In genomic region chr9:13791816-13792215, GRCh38 we compare ENCODE assay signal across 19 cellular contexts.
"Had no signal": no experiment of that assay in that cellular context is flagged by ENCODE, and none has a peak within 500 bp of the region (broad histone marks: within the 10 kb centered on the region; RNA-seq: fewer than 3 reads in every experiment).

No MANE protein-coding gene starts in this region.

- H3K27ac ChIP-seq: breast epithelium, esophagus squamous epithelium, heart right ventricle, tibial artery, WERI-Rb-1 had no signal

- FAIRE-seq: astrocyte, urothelium cell line had no signal

- DNase-seq: activated CD4-positive, alpha-beta T cell treated with anti-CD3 and anti-CD28 coated beads for 1 hour; activated effector memory CD4-positive, alpha-beta T cell treated with anti-CD3 and anti-CD28 coated beads, Interleukin-2, amount 50 U/mL, for 16 hours; activated T-cell treated with anti-CD3 and anti-CD28 coated beads, Interleukin-2, amount 50 U/mL, for 72 hours; cerebellar nuclear complex; effector CD4-positive, alpha-beta T cell; esophagus squamous epithelium; heart right ventricle; mesenchymal stem cell; natural killer cell; retina; stimulated activated CD4-positive, alpha-beta T cell treated with anti-CD3 and anti-CD28 coated beads, Interleukin-12 subunit alpha, Interleukin-12 subunit beta, amount 100 ng/mL, for 4 hours; stimulated activated CD4-positive, alpha-beta T cell treated with anti-CD3 and anti-CD28 coated beads, Interleukin-2, amount 100 ng/mL, for 24 hours; stimulated activated naive CD8-positive, alpha-beta T cell treated with anti-CD3 and anti-CD28 coated beads, Interleukin-15, Interleukin-2, amounts not matched to agents 100 U/mL and 50 U/mL, for 24 hours; substantia nigra; tibial artery; WERI-Rb-1 had no signal

- H3K27me3 ChIP-seq: breast epithelium, esophagus squamous epithelium, heart right ventricle, tibial artery had no signal

- ATAC-seq: activated T-cell treated with anti-CD3 and anti-CD28 coated beads, Interleukin-2, amount 50 U/mL, for 72 hours; heart right ventricle; natural killer cell; stimulated activated naive CD8-positive, alpha-beta T cell treated with anti-CD3 and anti-CD28 coated beads, Interleukin-15, Interleukin-2, amounts not matched to agents 100 U/mL and 50 U/mL, for 24 hours had no signal

- H3K4me1 ChIP-seq: breast epithelium had no signal

- H3K36me3 ChIP-seq: breast epithelium, esophagus squamous epithelium, heart right ventricle, tibial artery, WERI-Rb-1 had no signal

- H3K4me3 ChIP-seq: breast epithelium, esophagus squamous epithelium, heart right ventricle, tibial artery had no signal

- H3K9me3 ChIP-seq: breast epithelium, tibial artery had no signal
